ENCODE assay signal across 24 cellular contexts in genomic region chr1:245285168-245285567, GRCh38.
"Had no signal": no experiment of that assay in that cellular context is flagged by ENCODE, and none has a peak within 500 bp of the region (broad histone marks: within the 10 kb centered on the region; RNA-seq: fewer than 3 reads in every experiment).

No MANE protein-coding gene starts in this region.

- H3K4me2 ChIP-seq: SK-N-SH had no signal

- H3K36me3 ChIP-seq: MG63 had no signal

- ATAC-seq: activated CD4-positive, alpha-beta T cell treated with anti-CD3 and anti-CD28 coated beads for 36 hours; activated T-helper 17 cell treated with anti-CD3 and anti-CD28 coated beads, Interleukin-2, amount 50 U/mL, for 72 hours; Panc1; Right ventricle myocardium inferior had no signal

- H3K9me3 ChIP-seq: MG63, SK-N-SH had no signal

- H3K9me2 ChIP-seq: SK-N-SH had no signal

- H3K27me3 ChIP-seq: MG63 had no signal

- H3K9ac ChIP-seq: SK-N-SH had no signal

- DNase-seq: activated CD4-positive, alpha-beta memory T cell treated with anti-CD3 and anti-CD28 coated beads, Interleukin-2, amount 10 ng/mL, durations not matched to agents 7 days and 5 days; activated CD4-positive, alpha-beta T cell treated with anti-CD3 and anti-CD28 coated beads for 36 hours; activated CD4-positive, alpha-beta T cell treated with anti-CD3 and anti-CD28 coated beads, Interleukin-2, amount 50 U/mL, for 1 hour; activated CD4-positive, CD25-positive, alpha-beta regulatory T cell; activated gamma-delta T cell; activated naive CD4-positive, alpha-beta T cell treated with anti-CD3 and anti-CD28 coated beads for 36 hours; activated T-cell treated with anti-CD3 and anti-CD28 coated beads for 4 hours; activated T-cell treated with anti-CD3 and anti-CD28 coated beads, Interleukin-2, amount 50 U/mL, for 48 hours; amygdala; cerebellar nuclear complex; MG63; MV-4-11; NCI-H1092 treated with DMSO at 0.1 percent for 48 hours; NCI-H1417 treated with DMSO at 0.1 percent for 48 hours; NCI-H1694 treated with DMSO at 0.1 percent for 48 hours; NCI-H2029 treated with DMSO at 0.1 percent for 48 hours; NCI-H345; NCI-H510A treated with DMSO at 0.1 percent for 48 hours; RPMI8226; SK-N-SH had no signal

- FAIRE-seq: astrocyte had no signal

- H3K4me3 ChIP-seq: MG63 had no signal
